ENCODE assay signal across 11 cellular contexts in genomic region chr16:79768594-79768993, GRCh38.
DNase-seq lines count a peak whose midpoint lies in the region; ATAC-seq and TF ChIP-seq lines count a peak whose summit lies in the region.
"Had no signal": no experiment of that assay in that cellular context is flagged by ENCODE, and none has a peak within 500 bp of the region (broad histone marks: within the 10 kb centered on the region; RNA-seq: fewer than 3 reads in every experiment).

No MANE protein-coding gene starts in this region.

- ATAC-seq in psoas muscle: no peak
- no peak for ATAC-seq in GM18868 (IDR thresholded peaks at IDR 0.05; ENCODE audit: unreplicated experiment)
- no peak for ATAC-seq in stimulated activated naive CD8-positive, alpha-beta T cell treated with anti-CD3 and anti-CD28 coated beads, Interleukin-15, amount 100 ng/mL, for 72 hours
- ATAC-seq: activated CD8-positive, alpha-beta T cell treated with anti-CD3 and anti-CD28 coated beads for 36 hours; naive thymus-derived CD8-positive, alpha-beta T cell had no signal

- H3K27ac Mint-ChIP-seq in chondrocyte (ENCODE audit: unreplicated experiment): no peak overlapping the region
- H3K27ac Mint-ChIP-seq in stimulated activated naive CD8-positive, alpha-beta T cell treated with anti-CD3 and anti-CD28 coated beads, Interleukin-15, amount 100 ng/mL, for 72 hours: no peak overlapping the region
- H3K27ac Mint-ChIP-seq: activated CD8-positive, alpha-beta T cell treated with anti-CD3 and anti-CD28 coated beads for 36 hours; naive thymus-derived CD8-positive, alpha-beta T cell had no signal

- no peaks in the 10 kb centered on the region for H3K36me3 ChIP-seq in BLaER1
- no peaks in the 10 kb centered on the region for H3K36me3 ChIP-seq in SJSA1
- no peaks in the 10 kb centered on the region for H3K36me3 ChIP-seq in psoas muscle (ENCODE audit: insufficient read depth in 1 of 2, low read depth in 1 of 2)

- H3K9me3 ChIP-seq in BLaER1: no peaks in the 10 kb centered on the region
- H3K9me3 ChIP-seq in SJSA1 (replicated peaks): no peaks in the 10 kb centered on the region
- H3K9me3 ChIP-seq in psoas muscle: no peaks in the 10 kb centered on the region

- peaks cover 30% of the 10 kb centered on the region for H3K4me1 Mint-ChIP-seq in chondrocyte (ENCODE audit: low read depth)
- H3K4me1 Mint-ChIP-seq in stimulated activated naive CD8-positive, alpha-beta T cell treated with anti-CD3 and anti-CD28 coated beads, Interleukin-15, amount 100 ng/mL, for 72 hours: peaks cover 14% of the 10 kb centered on the region

- DNase-seq in SJSA1 (ENCODE audit: low read depth in 1 of 2, low spot score in 2 of 2): peak in 1 of 2 experiments; percentile 43
- peak in 26 of 42 donors; percentile 5 to 53 (median 26) for DNase-seq in head of caudate nucleus
- DNase-seq in psoas muscle: no peak
- no peak for DNase-seq in chondrocyte (ENCODE audit: low spot score)
- DNase-seq in NCI-H82 (lab: John Stamatoyannopoulos, UW): no peak
- DNase-seq in stimulated activated naive CD8-positive, alpha-beta T cell treated with anti-CD3 and anti-CD28 coated beads, Interleukin-15, amount 100 ng/mL, for 72 hours: no peak
- DNase-seq: activated CD8-positive, alpha-beta T cell treated with anti-CD3 and anti-CD28 coated beads for 36 hours; naive thymus-derived CD8-positive, alpha-beta T cell; NCI-H774 had no signal

- peaks cover 34% of the 10 kb centered on the region for H3K4me1 ChIP-seq in BLaER1
- H3K4me1 ChIP-seq in SJSA1 (replicated peaks): peaks cover 30% of the 10 kb centered on the region
- H3K4me1 ChIP-seq in psoas muscle: peaks cover 12% of the 10 kb centered on the region

- H3K4me2 ChIP-seq in BLaER1: peak overlapping the region; percentile 79

- WGBS in psoas muscle, 3 donors: 25 to 38% (median 28%) methylated on average over 3 of the region's 3 CpGs

- no peaks in the 10 kb centered on the region for H3K9me3 Mint-ChIP-seq in chondrocyte (ENCODE audit: low read depth)
- H3K9me3 Mint-ChIP-seq in stimulated activated naive CD8-positive, alpha-beta T cell treated with anti-CD3 and anti-CD28 coated beads, Interleukin-15, amount 100 ng/mL, for 72 hours: no peaks in the 10 kb centered on the region
- H3K9me3 Mint-ChIP-seq: activated CD8-positive, alpha-beta T cell treated with anti-CD3 and anti-CD28 coated beads for 36 hours had no signal

- H3K4me3 Mint-ChIP-seq in chondrocyte (ENCODE audit: unreplicated experiment): no peak overlapping the region
- no peak overlapping the region for H3K4me3 Mint-ChIP-seq in stimulated activated naive CD8-positive, alpha-beta T cell treated with anti-CD3 and anti-CD28 coated beads, Interleukin-15, amount 100 ng/mL, for 72 hours
- H3K4me3 Mint-ChIP-seq: activated CD8-positive, alpha-beta T cell treated with anti-CD3 and anti-CD28 coated beads for 36 hours had no signal

- H4K20me1 ChIP-seq in BLaER1: no peaks in the 10 kb centered on the region

- peak overlapping the region; percentile 51 for H3K9ac ChIP-seq in BLaER1

- TF ChIP-seq CTCF in psoas muscle (IDR thresholded peaks at IDR 0.05) (no peak), chondrocyte (IDR thresholded peaks at IDR 0.05) (no peak)

- intact Hi-C loops in head of caudate nucleus (cut with DNase I) (no loop called here), psoas muscle (cut with DNase I) (loop anchor here in 1 of 2 donors (10.0 kb wide), 1 partner anchor 164 kb away; the partner anchor contains the start of gene MAF)

- H3K27ac ChIP-seq in BLaER1: peak overlapping the region; percentile 43
- peak overlapping the region; percentile 52 for H3K27ac ChIP-seq in SJSA1
- peak overlapping the region; percentile 57 for H3K27ac ChIP-seq in psoas muscle

- H3K4me3 ChIP-seq in BLaER1 (no peak overlapping the region), SJSA1 (peak overlapping the region; percentile 21), psoas muscle (peak overlapping the region; percentile 41)

- H3K27me3 ChIP-seq in BLaER1 (no peaks in the 10 kb centered on the region), SJSA1 (replicated peaks) (no peaks in the 10 kb centered on the region), psoas muscle (ENCODE audit: insufficient read depth in 3 of 3, low read length in 2 of 3) (no peaks in the 10 kb centered on the region)

- H3K27me3 Mint-ChIP-seq in chondrocyte (ENCODE audit: low read depth): no peaks in the 10 kb centered on the region
- peaks cover 64% of the 10 kb centered on the region for H3K27me3 Mint-ChIP-seq in stimulated activated naive CD8-positive, alpha-beta T cell treated with anti-CD3 and anti-CD28 coated beads, Interleukin-15, amount 100 ng/mL, for 72 hours

- H3K36me3 Mint-ChIP-seq in chondrocyte (ENCODE audit: low read depth): no peaks in the 10 kb centered on the region
- H3K36me3 Mint-ChIP-seq: naive thymus-derived CD8-positive, alpha-beta T cell had no signal

Comparison
In these comparisons a context has a peak if more than half of its experiments do, and no peak if none do; other contexts are left out.
1. DNase-seq: peak in head of caudate nucleus (26 of 42); none in psoas muscle (0 of 2), chondrocyte (single experiment), NCI-H82 (single experiment) and stimulated activated naive CD8-positive, alpha-beta T cell treated with anti-CD3 and anti-CD28 coated beads, Interleukin-15, amount 100 ng/mL, for 72 hours (0 of 2).
2. Peak in every context shown above with its lines, with median percentiles within 50 percentile points of each other: H3K27ac ChIP-seq.